In the genomic region with DNA sequence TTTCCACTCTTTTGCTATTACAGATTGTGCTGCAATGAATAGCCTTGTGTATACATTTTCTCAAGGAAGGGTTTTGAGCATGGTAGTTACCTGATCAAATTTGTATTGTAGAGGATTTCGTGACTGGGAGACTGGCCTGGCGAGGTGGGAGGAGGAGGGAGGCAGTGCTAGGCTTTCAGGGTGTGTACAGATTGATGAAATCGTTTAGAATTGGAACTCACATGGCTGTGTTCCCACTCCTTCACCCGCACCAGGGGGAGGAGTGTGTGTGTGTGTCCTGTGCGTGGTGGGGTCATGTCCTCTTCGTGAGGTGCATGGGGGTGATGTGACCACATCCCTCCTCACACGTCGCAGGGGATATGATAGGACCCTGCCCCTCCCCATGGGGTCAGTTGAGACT, we compare ENCODE assay signal across 10 cellular contexts. TPM values are rescaled to one million over a fixed set of nuclear protein-coding genes. Genes with fewer than 3 reads are reported as not detected.
DNase-seq lines count a peak whose midpoint lies in the region; ATAC-seq, FAIRE-seq and TF ChIP-seq lines count a peak whose summit lies in the region.
"Had no signal": no experiment of that assay in that cellular context is flagged by ENCODE, and none has a peak within 500 bp of the region (broad histone marks: within the 10 kb centered on the region; RNA-seq: fewer than 3 reads in every experiment).

No MANE protein-coding gene starts in this region.

- peak overlapping the region; percentile 68 for H3K9ac ChIP-seq in mesendoderm (ENCODE audit: low read length)

- no peak overlapping the region for H2AK5ac ChIP-seq in mesendoderm (ENCODE audit: low read length)

- no peak for ATAC-seq in upper lobe of right lung
- ATAC-seq in GM19467 (IDR thresholded peaks at IDR 0.05; ENCODE audit: unreplicated experiment): no peak

- H3K27me3 ChIP-seq in bronchial epithelial cell (ENCODE audit: control insufficient read depth, insufficient read depth, low read length) (peaks cover 3% of the 10 kb centered on the region), mesendoderm (ENCODE audit: insufficient read depth, low read length, poor library complexity) (peaks cover 7% of the 10 kb centered on the region), upper lobe of right lung (peaks cover 15% of the 10 kb centered on the region)

- H3K56ac ChIP-seq in mesendoderm (ENCODE audit: low read length): peak overlapping the region; percentile 82

- H3K27me3 Mint-ChIP-seq in activated naive CD4-positive, alpha-beta T cell treated with anti-CD3 and anti-CD28 coated beads, Interleukin-2, amount 10 ng/mL, durations not matched to agents 7 days and 5 days: peaks cover 26% of the 10 kb centered on the region

- peaks cover 2% of the 10 kb centered on the region for H3K36me3 ChIP-seq in bronchial epithelial cell (ENCODE audit: control insufficient read depth, insufficient read depth, low read length)
- no peaks in the 10 kb centered on the region for H3K36me3 ChIP-seq in mesendoderm (ENCODE audit: control insufficient read depth, insufficient read depth, low read length)
- H3K36me3 ChIP-seq in upper lobe of right lung: no peaks in the 10 kb centered on the region

- intact Hi-C loops in upper lobe of right lung (cut with DNase I): no loop called here

- TF ChIP-seq CTCF in bronchial epithelial cell (IDR thresholded peaks at IDR 0.05; ENCODE audit: insufficient read depth, low read length, severe bottlenecking) (no peak), upper lobe of right lung (IDR thresholded peaks at IDR 0.05) (no peak)

- H3K4me1 ChIP-seq in mesendoderm (ENCODE audit: control insufficient read depth, low read depth, low read length) (peaks cover 6% of the 10 kb centered on the region), upper lobe of right lung (peaks cover 4% of the 10 kb centered on the region)

- no peaks in the 10 kb centered on the region for H3K79me1 ChIP-seq in mesendoderm (ENCODE audit: low read length)

- no peaks in the 10 kb centered on the region for H3K79me2 ChIP-seq in mesendoderm (ENCODE audit: control insufficient read depth, insufficient read depth, low read length)

- peak overlapping the region; percentile 49 for H3K4me3 Mint-ChIP-seq in activated naive CD4-positive, alpha-beta T cell treated with anti-CD3 and anti-CD28 coated beads, Interleukin-2, amount 10 ng/mL, durations not matched to agents 7 days and 5 days

- H3K9me3 Mint-ChIP-seq in activated naive CD4-positive, alpha-beta T cell treated with anti-CD3 and anti-CD28 coated beads, Interleukin-2, amount 10 ng/mL, durations not matched to agents 7 days and 5 days: no peaks in the 10 kb centered on the region

- H2BK5ac ChIP-seq in mesendoderm (ENCODE audit: low read length): no peak overlapping the region

- H3K18ac ChIP-seq in mesendoderm (ENCODE audit: low read length): no peak overlapping the region

- CTCF ChIA-PET in activated naive CD4-positive, alpha-beta T cell treated with anti-CD3 and anti-CD28 coated beads, Interleukin-2, amount 10 ng/mL, durations not matched to agents 7 days and 5 days (lab: Charles Lee): no interaction called here

- FAIRE-seq in bronchial epithelial cell (lab: Jason Lieb, UNC): no peak
- FAIRE-seq: endometrium had no signal

- H4K8ac ChIP-seq in mesendoderm (ENCODE audit: low read depth, low read length): no peak overlapping the region

- H2BK15ac ChIP-seq in mesendoderm (replicated peaks; ENCODE audit: low read depth): no peak overlapping the region

- DNase-seq in activated naive CD4-positive, alpha-beta T cell treated with anti-CD3 and anti-CD28 coated beads, Interleukin-2, amount 10 ng/mL, durations not matched to agents 7 days and 5 days: no peak
- no peak for DNase-seq in activated naive CD4-positive, alpha-beta T cell (lab: John Stamatoyannopoulos, UW)
- DNase-seq in bronchial epithelial cell (ENCODE audit: low read depth): no peak
- DNase-seq in mesendoderm: no peak
- DNase-seq in upper lobe of right lung: no peak
- no peak for DNase-seq in SKM-1 treated with dmso at 0.1 percent for 144 hours (lab: John Stamatoyannopoulos, UW; ENCODE audit: unreplicated experiment)
- DNase-seq in hepatic stellate cell (ENCODE audit: low spot score): no peak

- H3K4me1 Mint-ChIP-seq in activated naive CD4-positive, alpha-beta T cell treated with anti-CD3 and anti-CD28 coated beads, Interleukin-2, amount 10 ng/mL, durations not matched to agents 7 days and 5 days: peaks cover 18% of the 10 kb centered on the region

- WGBS in mesendoderm (ENCODE audit: extremely low coverage, insufficient coverage, low lambda C conversion rate): no CpG with 5 or more reads among the region's 8 CpGs

- H3K9me3 ChIP-seq in upper lobe of right lung: no peaks in the 10 kb centered on the region

- H3K27ac Mint-ChIP-seq in activated naive CD4-positive, alpha-beta T cell treated with anti-CD3 and anti-CD28 coated beads, Interleukin-2, amount 10 ng/mL, durations not matched to agents 7 days and 5 days: no peak overlapping the region

- peaks cover 17% of the 10 kb centered on the region for H3K36me3 Mint-ChIP-seq in activated naive CD4-positive, alpha-beta T cell treated with anti-CD3 and anti-CD28 coated beads, Interleukin-2, amount 10 ng/mL, durations not matched to agents 7 days and 5 days

- H3K27ac ChIP-seq in mesendoderm (ENCODE audit: low read depth, low read length) (no peak overlapping the region), upper lobe of right lung (no peak overlapping the region)

- H3K4ac ChIP-seq in mesendoderm (ENCODE audit: low read depth, low read length): no peak overlapping the region

- H2BK120ac ChIP-seq in mesendoderm (ENCODE audit: low read depth, low read length): no peak overlapping the region

- no peak overlapping the region for H4K5ac ChIP-seq in mesendoderm (ENCODE audit: low read length)

- peak overlapping the region; percentile 90 for H3K23ac ChIP-seq in mesendoderm (ENCODE audit: low read length)

- H3K4me3 ChIP-seq in bronchial epithelial cell (ENCODE audit: low read depth, low read length) (peak overlapping the region; percentile 37), mesendoderm (ENCODE audit: low read length) (no peak overlapping the region), upper lobe of right lung (peak overlapping the region; percentile 32)

- peak overlapping the region; percentile 65 for H3K4me2 ChIP-seq in mesendoderm (ENCODE audit: low read length)

RNA-seq across cellular contexts. Expression of gene PGLYRP1, which starts 8.3 kb away (rescaled TPM):
- not detected in 2 replicates for total RNA-seq in bronchial epithelial cell
- polyA plus RNA-seq in mesendoderm (2013, experiment 1 of 2): 0.06 TPM
- polyA plus RNA-seq in mesendoderm (2013, experiment 2 of 2): not detected
- 0.58 TPM for total RNA-seq in upper lobe of right lung
- total RNA-seq: activated CD8-positive, alpha-beta memory T cell treated with anti-CD3 and anti-CD28 coated beads for 36 hours had no signal

RNA-seq across cellular contexts. Expression of gene CCDC61, which starts 19.3 kb away (rescaled TPM):
- total RNA-seq in bronchial epithelial cell (10.3 and 12.9 TPM in 2 replicates), upper lobe of right lung (15.4 TPM)
- polyA plus RNA-seq in mesendoderm (2013, experiment 1 of 2): 4.3 TPM
- polyA plus RNA-seq in mesendoderm (2013, experiment 2 of 2): 4.6 TPM

RNA-seq across cellular contexts. Expression of gene IGFL4, which starts 26.3 kb away (rescaled TPM):
- not detected in 2 replicates for total RNA-seq in bronchial epithelial cell
- 0.06 TPM for polyA plus RNA-seq in mesendoderm (2013, experiment 1 of 2)
- 0.04 TPM for polyA plus RNA-seq in mesendoderm (2013, experiment 2 of 2)
- not detected for total RNA-seq in upper lobe of right lung
- total RNA-seq: activated CD8-positive, alpha-beta memory T cell treated with anti-CD3 and anti-CD28 coated beads for 36 hours had no signal

RNA-seq across cellular contexts. Expression of gene NOVA2, which starts 40.9 kb away (rescaled TPM):
- total RNA-seq in bronchial epithelial cell (not detected in 2 replicates), upper lobe of right lung (21.2 TPM)
- 0.93 TPM for polyA plus RNA-seq in mesendoderm (2013, experiment 1 of 2)
- 0.98 TPM for polyA plus RNA-seq in mesendoderm (2013, experiment 2 of 2)
- total RNA-seq: activated CD8-positive, alpha-beta memory T cell treated with anti-CD3 and anti-CD28 coated beads for 36 hours had no signal
